Comparison of ENCODE assay signal across 25 cellular contexts in genomic region chr6:63872233-63872632, GRCh38.
A peak's percentile ranks its signal among the peaks of the same experiment; 100 is the strongest.
DNase-seq lines count a peak whose midpoint lies in the region; ATAC-seq, FAIRE-seq and TF ChIP-seq lines count a peak whose summit lies in the region.
"Had no signal": no experiment of that assay in that cellular context is flagged by ENCODE, and none has a peak within 500 bp of the region (broad histone marks: within the 10 kb centered on the region; RNA-seq: fewer than 3 reads in every experiment).

No MANE protein-coding gene starts in this region.

- TF ChIP-seq CTCF in SK-N-SH (IDR thresholded peaks at IDR 0.05) (peak; percentile 18; the same call in 1 of the 2 replicates), bronchial epithelial cell (IDR thresholded peaks at IDR 0.05; ENCODE audit: insufficient read depth, low read length, severe bottlenecking) (no peak), fibroblast of villous mesenchyme (IDR thresholded peaks at IDR 0.05; ENCODE audit: insufficient read depth, low read depth, low read length) (peak; percentile 17), pancreas (IDR thresholded peaks at IDR 0.05) (no peak)

- H3K27ac ChIP-seq in SK-N-SH (ENCODE audit: low read depth in 2 of 2, low read length in 1 of 2) (no peak overlapping the region), pancreas (no peak overlapping the region)
- H3K27ac ChIP-seq: 22Rv1, RWPE1 had no signal

- H4K20me1 ChIP-seq in SK-N-SH (ENCODE audit: insufficient read depth) = no peaks in the 10 kb centered on the region

- no peaks in the 10 kb centered on the region for H3K9me2 ChIP-seq in SK-N-SH

- no peaks in the 10 kb centered on the region for H3K4me1 ChIP-seq in SK-N-SH (ENCODE audit: control insufficient read depth in 1 of 2, insufficient read depth in 2 of 2, low read depth in 1 of 2, low read length in 1 of 2)
- no peaks in the 10 kb centered on the region for H3K4me1 ChIP-seq in pancreas

- no peaks in the 10 kb centered on the region for H3K36me3 Mint-ChIP-seq in stimulated activated memory B cell treated with anti-CD40 and anti-IgM and Interleukin-4, amounts not matched to agents 10 μg/mL and 1 μg/mL and 100 μg/mL, for 72 hours

- no peaks in the 10 kb centered on the region for H3K27me3 Mint-ChIP-seq in stimulated activated memory B cell treated with anti-CD40 and anti-IgM and Interleukin-4, amounts not matched to agents 10 μg/mL and 1 μg/mL and 100 μg/mL, for 72 hours

- no peak overlapping the region for H3K4me3 ChIP-seq in SK-N-SH (ENCODE audit: low read depth in 2 of 2, low read length in 1 of 2)
- no peak overlapping the region for H3K4me3 ChIP-seq in bronchial epithelial cell (ENCODE audit: low read depth, low read length)
- H3K4me3 ChIP-seq in fibroblast of villous mesenchyme (ENCODE audit: low read depth, low read length) = no peak overlapping the region
- no peak overlapping the region for H3K4me3 ChIP-seq in pancreas
- H3K4me3 ChIP-seq: K562 had no signal

- no peaks in the 10 kb centered on the region for H3K9me3 ChIP-seq in SK-N-SH
- no peaks in the 10 kb centered on the region for H3K9me3 ChIP-seq in pancreas

- no peak overlapping the region for H3K27ac Mint-ChIP-seq in stimulated activated memory B cell treated with anti-CD40 and anti-IgM and Interleukin-4, amounts not matched to agents 10 μg/mL and 1 μg/mL and 100 μg/mL, for 72 hours

- POLR2A ChIA-PET in SK-N-SH (lab: Yijun Ruan, JAX) = no interaction called here

- H3K79me2 ChIP-seq in SK-N-SH (ENCODE audit: insufficient read depth) = no peaks in the 10 kb centered on the region

- intact Hi-C loops in pancreas (cut with DNase I) = no loop called here

- H3K4me1 Mint-ChIP-seq in stimulated activated memory B cell treated with anti-CD40 and anti-IgM and Interleukin-4, amounts not matched to agents 10 μg/mL and 1 μg/mL and 100 μg/mL, for 72 hours = no peaks in the 10 kb centered on the region

- H3F3A ChIP-seq in SK-N-SH (replicated peaks; ENCODE audit: insufficient read depth) = no peaks in the 10 kb centered on the region

- WGBS in SK-N-SH (ENCODE audit: low lambda C conversion rate) = 66% methylated on average over 4 of the region's 4 CpGs
- WGBS in pancreas, 2 donors = 72 to 88% methylated on average over 4 of the region's 4 CpGs

- peak; percentile 70 for FAIRE-seq in bronchial epithelial cell (lab: Jason Lieb, UNC)
- no peak for FAIRE-seq in pancreas (lab: Jason Lieb, UNC)
- FAIRE-seq: D721Med, GM18507, K562 had no signal

- CTCF ChIA-PET in SK-N-SH (lab: Yijun Ruan, JAX) = interaction anchor here (0.6 kb wide), 1 partner anchor 499 kb away, joined by 3 read pairs; no protein-coding TSS in a partner anchor

- no peak for DNase-seq in SK-N-SH
- DNase-seq in bronchial epithelial cell (ENCODE audit: low read depth) = no peak
- no peak for DNase-seq in fibroblast of villous mesenchyme (ENCODE audit: low read depth)
- no peak for DNase-seq in pancreas
- DNase-seq: DMS53, GDM1, GOT3, HCEC 1CT, MM.1S, NCI-H1092, NCI-H1436, NCI-H187 treated with DMSO at 0.1 percent for 48 hours, NCI-H2107, NCI-H510A, NCI-H748 treated with DMSO at 0.1 percent for 48 hours, SHP77 treated with DMSO at 0.1 percent for 48 hours had no signal

- no peaks in the 10 kb centered on the region for H3K9me3 Mint-ChIP-seq in stimulated activated memory B cell treated with anti-CD40 and anti-IgM and Interleukin-4, amounts not matched to agents 10 μg/mL and 1 μg/mL and 100 μg/mL, for 72 hours

- ATAC-seq in SK-N-SH treated with all-trans-retinoic acid at 6 μM for 48 hours (no peak), HG02642 (IDR thresholded peaks at IDR 0.05; ENCODE audit: poor library complexity, unreplicated experiment) (no peak), HG03175 (IDR thresholded peaks at IDR 0.05; ENCODE audit: unreplicated experiment) (no peak), pancreas (no peak)
- peak; percentile 31 for ATAC-seq in stimulated activated memory B cell treated with anti-CD40 and anti-IgM and Interleukin-4, amounts not matched to agents 10 μg/mL and 1 μg/mL and 100 μg/mL, for 72 hours
- ATAC-seq: K562 had no signal

- no peak for TF ChIP-seq RAD21 in SK-N-SH (IDR thresholded peaks at IDR 0.05; ENCODE audit: low read length)

- no peak overlapping the region for H3K4me3 Mint-ChIP-seq in stimulated activated memory B cell treated with anti-CD40 and anti-IgM and Interleukin-4, amounts not matched to agents 10 μg/mL and 1 μg/mL and 100 μg/mL, for 72 hours

- no peak overlapping the region for H3K4me2 ChIP-seq in SK-N-SH

- H2AFZ ChIP-seq in SK-N-SH (ENCODE audit: low read depth) = no peak overlapping the region

- no peaks in the 10 kb centered on the region for H3K36me3 ChIP-seq in SK-N-SH (replicated peaks in 1 of 2; ENCODE audit: control insufficient read depth in 1 of 2, insufficient read depth in 2 of 2, low read length in 1 of 2)
- no peaks in the 10 kb centered on the region for H3K36me3 ChIP-seq in bronchial epithelial cell (ENCODE audit: control insufficient read depth, insufficient read depth, low read length)
- H3K36me3 ChIP-seq in pancreas = no peaks in the 10 kb centered on the region

- H3K27me3 ChIP-seq in SK-N-SH (ENCODE audit: insufficient read depth) = no peaks in the 10 kb centered on the region
- no peaks in the 10 kb centered on the region for H3K27me3 ChIP-seq in bronchial epithelial cell (ENCODE audit: control insufficient read depth, insufficient read depth, low read length)
- H3K27me3 ChIP-seq in pancreas = no peaks in the 10 kb centered on the region

- TF ChIP-seq EP300 in SK-N-SH (IDR thresholded peaks at IDR 0.05; ENCODE audit: borderline replicate concordance in 1 of 2, low read depth in 1 of 2, low read length in 1 of 2) = no peak

- H3K9ac ChIP-seq in SK-N-SH = no peak overlapping the region

TF ChIP-seq in SK-N-SH, 30 proteins besides CTCF, POLR2A, EP300 and RAD21:
- TF ChIP-seq MEF2A (IDR thresholded peaks at IDR 0.05; ENCODE audit: borderline replicate concordance, low read depth) = no peak
- TF ChIP-seq TAF1 (IDR thresholded peaks at IDR 0.05; ENCODE audit: borderline replicate concordance, low read depth, low read length) = no peak
- no peak for TF ChIP-seq TEAD4 (IDR thresholded peaks at IDR 0.05; ENCODE audit: borderline replicate concordance, insufficient read depth)
- no peak for TF ChIP-seq NFIC (IDR thresholded peaks at IDR 0.05; ENCODE audit: borderline replicate concordance)

TF ChIP-seq in SK-N-SH treated with all-trans-retinoic acid at 6 μM for 48 hours, 23 proteins besides CTCF, POLR2A, EP300 and RAD21 (continues in another document):
- TF ChIP-seq, protein P1, sequence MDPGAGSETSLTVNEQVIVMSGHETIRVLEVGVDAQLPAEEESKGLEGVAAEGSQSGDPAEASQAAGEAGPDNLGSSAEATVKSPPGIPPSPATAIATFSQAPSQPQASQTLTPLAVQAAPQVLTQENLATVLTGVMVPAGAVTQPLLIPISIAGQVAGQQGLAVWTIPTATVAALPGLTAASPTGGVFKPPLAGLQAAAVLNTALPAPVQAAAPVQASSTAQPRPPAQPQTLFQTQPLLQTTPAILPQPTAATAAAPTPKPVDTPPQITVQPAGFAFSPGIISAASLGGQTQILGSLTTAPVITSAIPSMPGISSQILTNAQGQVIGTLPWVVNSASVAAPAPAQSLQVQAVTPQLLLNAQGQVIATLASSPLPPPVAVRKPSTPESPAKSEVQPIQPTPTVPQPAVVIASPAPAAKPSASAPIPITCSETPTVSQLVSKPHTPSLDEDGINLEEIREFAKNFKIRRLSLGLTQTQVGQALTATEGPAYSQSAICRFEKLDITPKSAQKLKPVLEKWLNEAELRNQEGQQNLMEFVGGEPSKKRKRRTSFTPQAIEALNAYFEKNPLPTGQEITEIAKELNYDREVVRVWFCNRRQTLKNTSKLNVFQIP (CRISPR knock-in tag; IDR thresholded peaks at IDR 0.05; ENCODE audit: borderline replicate concordance, low read depth) = no peak
- TF ChIP-seq CSDC2 (CRISPR knock-in tag; IDR thresholded peaks at IDR 0.05) = no peak
- no peak for TF ChIP-seq ZFP3 (CRISPR knock-in tag; IDR thresholded peaks at IDR 0.05)
- no peak for TF ChIP-seq PPARA (CRISPR knock-in tag; IDR thresholded peaks at IDR 0.05; ENCODE audit: borderline replicate concordance)
- no peak for TF ChIP-seq ZNF565 (CRISPR knock-in tag; conservative IDR thresholded peaks at IDR 0.05; ENCODE audit: low read depth)
- no peak for TF ChIP-seq SNAI2 (CRISPR knock-in tag; IDR thresholded peaks at IDR 0.05)
- TF ChIP-seq, protein P2, sequence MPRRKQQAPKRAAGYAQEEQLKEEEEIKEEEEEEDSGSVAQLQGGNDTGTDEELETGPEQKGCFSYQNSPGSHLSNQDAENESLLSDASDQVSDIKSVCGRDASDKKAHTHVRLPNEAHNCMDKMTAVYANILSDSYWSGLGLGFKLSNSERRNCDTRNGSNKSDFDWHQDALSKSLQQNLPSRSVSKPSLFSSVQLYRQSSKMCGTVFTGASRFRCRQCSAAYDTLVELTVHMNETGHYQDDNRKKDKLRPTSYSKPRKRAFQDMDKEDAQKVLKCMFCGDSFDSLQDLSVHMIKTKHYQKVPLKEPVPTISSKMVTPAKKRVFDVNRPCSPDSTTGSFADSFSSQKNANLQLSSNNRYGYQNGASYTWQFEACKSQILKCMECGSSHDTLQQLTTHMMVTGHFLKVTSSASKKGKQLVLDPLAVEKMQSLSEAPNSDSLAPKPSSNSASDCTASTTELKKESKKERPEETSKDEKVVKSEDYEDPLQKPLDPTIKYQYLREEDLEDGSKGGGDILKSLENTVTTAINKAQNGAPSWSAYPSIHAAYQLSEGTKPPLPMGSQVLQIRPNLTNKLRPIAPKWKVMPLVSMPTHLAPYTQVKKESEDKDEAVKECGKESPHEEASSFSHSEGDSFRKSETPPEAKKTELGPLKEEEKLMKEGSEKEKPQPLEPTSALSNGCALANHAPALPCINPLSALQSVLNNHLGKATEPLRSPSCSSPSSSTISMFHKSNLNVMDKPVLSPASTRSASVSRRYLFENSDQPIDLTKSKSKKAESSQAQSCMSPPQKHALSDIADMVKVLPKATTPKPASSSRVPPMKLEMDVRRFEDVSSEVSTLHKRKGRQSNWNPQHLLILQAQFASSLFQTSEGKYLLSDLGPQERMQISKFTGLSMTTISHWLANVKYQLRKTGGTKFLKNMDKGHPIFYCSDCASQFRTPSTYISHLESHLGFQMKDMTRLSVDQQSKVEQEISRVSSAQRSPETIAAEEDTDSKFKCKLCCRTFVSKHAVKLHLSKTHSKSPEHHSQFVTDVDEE (CRISPR knock-in tag; IDR thresholded peaks at IDR 0.05) = no peak
- TF ChIP-seq, protein P3, sequence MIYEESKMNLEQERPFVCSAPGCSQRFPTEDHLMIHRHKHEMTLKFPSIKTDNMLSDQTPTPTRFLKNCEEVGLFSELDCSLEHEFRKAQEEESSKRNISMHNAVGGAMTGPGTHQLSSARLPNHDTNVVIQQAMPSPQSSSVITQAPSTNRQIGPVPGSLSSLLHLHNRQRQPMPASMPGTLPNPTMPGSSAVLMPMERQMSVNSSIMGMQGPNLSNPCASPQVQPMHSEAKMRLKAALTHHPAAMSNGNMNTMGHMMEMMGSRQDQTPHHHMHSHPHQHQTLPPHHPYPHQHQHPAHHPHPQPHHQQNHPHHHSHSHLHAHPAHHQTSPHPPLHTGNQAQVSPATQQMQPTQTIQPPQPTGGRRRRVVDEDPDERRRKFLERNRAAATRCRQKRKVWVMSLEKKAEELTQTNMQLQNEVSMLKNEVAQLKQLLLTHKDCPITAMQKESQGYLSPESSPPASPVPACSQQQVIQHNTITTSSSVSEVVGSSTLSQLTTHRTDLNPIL (CRISPR knock-in tag; IDR thresholded peaks at IDR 0.05; ENCODE audit: low read depth) = no peak
- no peak for TF ChIP-seq ZC3H10 (CRISPR knock-in tag; IDR thresholded peaks at IDR 0.05)

Comparison
In these comparisons a context has a peak if more than half of its experiments do, and no peak if none do; other contexts are left out.
1. CTCF ChIP-seq: peak in SK-N-SH (single experiment) and fibroblast of villous mesenchyme (single experiment); none in bronchial epithelial cell (single experiment) and pancreas (0 of 4).